In genomic region chr10:90458054-90458453, GRCh38 we compare ENCODE assay signal across 21 cellular contexts.
"Had no signal": no experiment of that assay in that cellular context is flagged by ENCODE, and none has a peak within 500 bp of the region (broad histone marks: within the 10 kb centered on the region; RNA-seq: fewer than 3 reads in every experiment).

No MANE protein-coding gene starts in this region.

- H3K27ac ChIP-seq: hepatocyte, left ventricle myocardium inferior, lower lobe of right lung, pancreas, stomach had no signal

- H3K4me1 Mint-ChIP-seq: memory B cell, naive B cell had no signal

- H3K9me3 Mint-ChIP-seq: memory B cell had no signal

- H3K36me3 ChIP-seq: left ventricle myocardium inferior, lower lobe of right lung, pancreas, stomach had no signal

- H3K4me1 ChIP-seq: left ventricle myocardium inferior, lower lobe of right lung, pancreas, stomach had no signal

- H3K27me3 Mint-ChIP-seq: memory B cell, progenitor cell of endocrine pancreas, type B pancreatic cell had no signal

- H2AFZ ChIP-seq: hepatocyte had no signal

- H3K4me3 ChIP-seq: hepatocyte, left ventricle myocardium inferior, lower lobe of right lung, pancreas, stomach had no signal

- H3K27ac Mint-ChIP-seq: memory B cell, nephron, progenitor cell of endocrine pancreas, type B pancreatic cell had no signal

- H3K4me3 Mint-ChIP-seq: memory B cell, naive B cell, nephron, type B pancreatic cell had no signal

- H3K79me2 ChIP-seq: hepatocyte had no signal

- H3K36me3 Mint-ChIP-seq: memory B cell, naive B cell, type B pancreatic cell had no signal

- H3K4me2 ChIP-seq: hepatocyte had no signal

- H3K9me3 ChIP-seq: lower lobe of right lung, pancreas, stomach had no signal

- H3K27me3 ChIP-seq: hepatocyte, pancreas, stomach had no signal

- DNase-seq: effector memory CD4-positive, alpha-beta T cell; foreskin melanocyte; head of caudate nucleus; kidney; left cardiac atrium; left ventricle myocardium inferior; lower lobe of right lung; naive B cell; occipital lobe; pancreas; right cardiac atrium; small intestine; stimulated activated CD4-positive, alpha-beta T cell treated with anti-CD3 and anti-CD28 coated beads, Interleukin-12 subunit alpha, Interleukin-12 subunit beta, amount 100 ng/mL, for 4 hours; stimulated activated naive CD4-positive, alpha-beta T cell; stomach; substantia nigra had no signal
